In the genomic region with DNA sequence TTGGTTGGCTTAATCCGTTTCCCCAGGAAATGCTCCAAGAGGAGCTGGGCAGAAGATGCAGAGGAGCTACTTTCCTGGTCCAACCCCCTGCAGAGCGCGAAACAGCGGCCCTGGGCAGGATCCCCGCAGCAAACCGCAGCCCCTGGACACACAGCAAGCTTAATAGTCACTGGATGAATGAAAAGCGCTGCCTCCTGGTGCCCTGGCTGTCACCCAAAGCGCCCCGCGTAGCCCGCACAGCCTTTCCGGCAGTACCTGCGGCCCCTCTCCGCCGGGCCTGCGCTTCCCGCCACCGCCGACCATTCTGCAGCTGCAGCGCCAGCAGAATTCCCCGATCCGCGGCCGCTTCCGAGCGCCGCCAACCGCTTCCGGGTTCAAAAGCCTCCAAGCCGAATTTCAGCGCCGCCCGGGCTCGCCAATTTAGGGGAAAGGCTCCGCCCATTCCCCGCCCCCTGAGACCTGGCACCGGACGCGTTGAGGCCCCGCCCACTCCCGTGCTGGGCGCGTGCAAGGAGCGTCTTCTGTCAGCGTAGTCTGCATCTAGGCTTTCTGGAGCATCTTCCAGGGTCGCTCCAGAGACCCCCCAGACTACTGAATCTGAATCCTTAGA, we compare ENCODE assay signal across 8 cellular contexts.
A peak's percentile ranks its signal among the peaks of the same experiment; 100 is the strongest.
DNase-seq lines count a peak whose midpoint lies in the region; ATAC-seq and TF ChIP-seq lines count a peak whose summit lies in the region.

TSS of gene HPF1 (minus strand) at position 370 of the 610 bp plus-strand sequence. CDS start at position 303, 67 bp downstream.

- TF ChIP-seq POLR2A in GM19193 (IDR thresholded peaks at IDR 0.05; ENCODE audit: extremely low read depth, insufficient read depth, insufficient read length), result peak; percentile 77

- H3K27ac ChIP-seq in cingulate gyrus (ENCODE audit: low read depth, low read length), result peak within 1 kb of the TSS; percentile 47

- peak; percentile 87 for DNase-seq in Ammon's horn (ENCODE audit: low spot score)
- DNase-seq in NCI-H510A treated with DMSO at 0.1 percent for 48 hours (lab: John Stamatoyannopoulos, UW), result peak; percentile 77
- DNase-seq in activated CD4-positive, alpha-beta T cell treated with anti-CD3 and anti-CD28 coated beads for 4 hours, result peak; percentile 94 to 96
- peak; percentile 53 for DNase-seq in kidney glomerular epithelial cell (lab: John Stamatoyannopoulos, UW)
- DNase-seq in stimulated activated CD4-positive, alpha-beta T cell treated with anti-CD3 and anti-CD28 coated beads, Interleukin-1b, Interleukin-23, amount 100 ng/mL, for 24 hours (ENCODE audit: low read depth in 4 of 4, low spot score in 1 of 4), result peak; percentile 88 to 96 (median 94)

- peak; percentile 97 for ATAC-seq in HG03439 (IDR thresholded peaks at IDR 0.05; ENCODE audit: unreplicated experiment)

Comparison
In these comparisons a context has a peak if more than half of its experiments do, and no peak if none do; other contexts are left out.
1. Peak in every context shown above with its lines: DNase-seq, ATAC-seq and H3K27ac ChIP-seq.